Comparison of ENCODE assay signal across 1 cellular context in the genomic region with DNA sequence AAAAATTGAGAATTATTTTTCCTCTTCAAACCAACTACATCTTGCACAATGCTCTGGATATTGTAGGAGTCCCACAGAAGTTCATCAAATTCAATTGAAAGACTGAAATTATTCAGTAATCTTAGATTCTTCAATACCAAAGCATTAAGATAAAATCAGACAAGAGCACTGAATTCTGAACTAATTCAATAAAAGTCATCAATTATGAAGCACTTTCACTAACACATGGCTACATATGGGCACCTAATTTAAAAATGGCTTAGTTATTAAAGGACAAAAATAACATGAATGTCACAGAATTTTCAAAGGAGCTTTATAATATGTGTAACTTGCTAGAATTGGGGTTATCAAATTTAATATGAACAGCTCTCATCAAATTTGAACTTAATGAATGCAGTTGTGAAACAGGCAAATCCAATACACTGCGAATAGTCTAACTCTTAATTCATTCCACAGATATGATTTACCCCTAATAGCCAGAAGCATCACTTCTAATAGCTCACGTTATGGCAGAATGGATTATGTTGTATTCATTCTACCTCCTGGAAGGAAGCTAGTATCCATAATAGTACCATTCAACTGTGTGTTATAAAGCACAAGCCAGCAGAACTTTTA.
TF ChIP-seq lines count a peak whose summit lies in the region.

No MANE protein-coding gene starts in this region.

TF ChIP-seq in SK-N-SH, 30 proteins besides CTCF, POLR2A, EP300 and RAD21 (continued from another document):
- TF ChIP-seq, protein P1, sequence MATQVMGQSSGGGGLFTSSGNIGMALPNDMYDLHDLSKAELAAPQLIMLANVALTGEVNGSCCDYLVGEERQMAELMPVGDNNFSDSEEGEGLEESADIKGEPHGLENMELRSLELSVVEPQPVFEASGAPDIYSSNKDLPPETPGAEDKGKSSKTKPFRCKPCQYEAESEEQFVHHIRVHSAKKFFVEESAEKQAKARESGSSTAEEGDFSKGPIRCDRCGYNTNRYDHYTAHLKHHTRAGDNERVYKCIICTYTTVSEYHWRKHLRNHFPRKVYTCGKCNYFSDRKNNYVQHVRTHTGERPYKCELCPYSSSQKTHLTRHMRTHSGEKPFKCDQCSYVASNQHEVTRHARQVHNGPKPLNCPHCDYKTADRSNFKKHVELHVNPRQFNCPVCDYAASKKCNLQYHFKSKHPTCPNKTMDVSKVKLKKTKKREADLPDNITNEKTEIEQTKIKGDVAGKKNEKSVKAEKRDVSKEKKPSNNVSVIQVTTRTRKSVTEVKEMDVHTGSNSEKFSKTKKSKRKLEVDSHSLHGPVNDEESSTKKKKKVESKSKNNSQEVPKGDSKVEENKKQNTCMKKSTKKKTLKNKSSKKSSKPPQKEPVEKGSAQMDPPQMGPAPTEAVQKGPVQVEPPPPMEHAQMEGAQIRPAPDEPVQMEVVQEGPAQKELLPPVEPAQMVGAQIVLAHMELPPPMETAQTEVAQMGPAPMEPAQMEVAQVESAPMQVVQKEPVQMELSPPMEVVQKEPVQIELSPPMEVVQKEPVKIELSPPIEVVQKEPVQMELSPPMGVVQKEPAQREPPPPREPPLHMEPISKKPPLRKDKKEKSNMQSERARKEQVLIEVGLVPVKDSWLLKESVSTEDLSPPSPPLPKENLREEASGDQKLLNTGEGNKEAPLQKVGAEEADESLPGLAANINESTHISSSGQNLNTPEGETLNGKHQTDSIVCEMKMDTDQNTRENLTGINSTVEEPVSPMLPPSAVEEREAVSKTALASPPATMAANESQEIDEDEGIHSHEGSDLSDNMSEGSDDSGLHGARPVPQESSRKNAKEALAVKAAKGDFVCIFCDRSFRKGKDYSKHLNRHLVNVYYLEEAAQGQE (IDR thresholded peaks at IDR 0.05; ENCODE audit: low read depth, low read length), result no peak
- TF ChIP-seq NFIC (IDR thresholded peaks at IDR 0.05; ENCODE audit: borderline replicate concordance) (no peak), TCF12 (IDR thresholded peaks at IDR 0.05) (peak; percentile 16), FOXJ3 (CRISPR knock-in tag; IDR thresholded peaks at IDR 0.05) (no peak), MXI1 (IDR thresholded peaks at IDR 0.05; ENCODE audit: low read depth, low read length) (no peak; the same call in 1 of the 2 replicates), YY1 (IDR thresholded peaks at IDR 0.05; ENCODE audit: low read depth) (no peak)
